In the genomic region with DNA sequence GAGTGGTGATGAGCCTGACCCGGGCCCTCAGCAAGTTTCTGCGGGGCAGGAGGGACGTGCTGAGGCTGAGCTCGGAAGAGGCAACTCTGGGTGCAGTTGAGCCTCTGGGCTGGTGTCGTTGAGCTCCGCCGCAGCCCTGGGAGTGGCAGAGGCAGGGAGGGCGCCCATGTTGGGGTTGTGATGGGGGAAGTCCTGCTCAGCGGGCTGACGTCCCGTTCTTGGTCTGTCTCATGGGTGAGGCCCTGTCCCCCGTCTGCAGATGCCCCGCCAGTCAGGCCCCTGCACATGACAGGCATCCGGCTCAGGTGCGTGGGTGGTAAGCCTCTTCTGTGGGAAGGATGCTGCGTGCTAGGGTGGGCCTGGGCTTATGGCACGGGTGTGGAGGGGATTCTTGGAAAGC, we compare ENCODE assay signal across 9 cellular contexts.
DNase-seq lines count a peak whose midpoint lies in the region; ATAC-seq, FAIRE-seq and TF ChIP-seq lines count a peak whose summit lies in the region.
"Had no signal": no experiment of that assay in that cellular context is flagged by ENCODE, and none has a peak within 500 bp of the region (broad histone marks: within the 10 kb centered on the region; RNA-seq: fewer than 3 reads in every experiment).

No MANE protein-coding gene starts in this region.

- DNase-seq in GM06990 (ENCODE audit: extremely low read depth, insufficient read length) (peak; percentile 84), HAP-1 (ENCODE audit: low spot score in 2 of 2) (no peak), left cardiac atrium (no peak), Karpas-422 (no peak), urothelium cell line (ENCODE audit: low spot score) (no peak)
- peak; percentile 55 to 60 for DNase-seq in activated CD4-positive, alpha-beta T cell treated with anti-CD3 and anti-CD28 coated beads, Interleukin-2, amount 50 U/mL, for 24 hours (ENCODE audit: low read depth in 1 of 2, low spot score in 1 of 2)
- DNase-seq in naive thymus-derived CD4-positive, alpha-beta T cell, result peak; percentile 39 to 76 (median 60)

- no peak overlapping the region for H2AFZ ChIP-seq in Karpas-422 (ENCODE audit: low read length)

- H3K4me2 ChIP-seq in Karpas-422 (ENCODE audit: low read depth, low read length, poor library complexity, severe bottlenecking), result no peak overlapping the region

- H3K36me3 ChIP-seq in GM06990 (ENCODE audit: control insufficient read depth, insufficient read depth, low read length), result no peaks in the 10 kb centered on the region; the same call in 1 of the 2 replicates
- no peaks in the 10 kb centered on the region for H3K36me3 ChIP-seq in naive thymus-derived CD4-positive, alpha-beta T cell (ENCODE audit: control insufficient read depth in 2 of 3, insufficient read depth in 3 of 3, low read length in 3 of 3)
- no peaks in the 10 kb centered on the region for H3K36me3 ChIP-seq in HAP-1 (replicated peaks)
- no peaks in the 10 kb centered on the region for H3K36me3 ChIP-seq in Karpas-422 (ENCODE audit: insufficient read depth, low read length)

- no peaks in the 10 kb centered on the region for H3K9me2 ChIP-seq in Karpas-422 (replicated peaks; ENCODE audit: insufficient read depth, low read length)

- peaks cover 0 to 5% (median 0%) of the 10 kb centered on the region in 5 donors for H3K36me3 Mint-ChIP-seq in naive thymus-derived CD4-positive, alpha-beta T cell

- TF ChIP-seq CTCF in GM06990 (IDR thresholded peaks at IDR 0.05; ENCODE audit: insufficient read depth, low read length, poor library complexity, severe bottlenecking), result no peak

- in situ Hi-C loops in HAP-1 (cut with MboI; ENCODE audit: low sequenced_read_pairs), result no loop called here

- POLR2A ChIA-PET in naive thymus-derived CD4-positive, alpha-beta T cell (lab: Charles Lee), result interaction anchor here (0.9 to 2.1 kb wide), 2 partner anchors 63 to 226 kb away, joined by 3 to 7 read pairs; a partner anchor contains a TSS

- H3K4me3 ChIP-seq in GM06990 (replicated peaks; ENCODE audit: low read depth, low read length) (peak overlapping the region; percentile 84; the same call in 1 of the 2 replicates), HAP-1 (no peak overlapping the region), Karpas-422 (ENCODE audit: low read length) (no peak overlapping the region)
- peak overlapping the region; percentile 40 for H3K4me3 ChIP-seq in naive thymus-derived CD4-positive, alpha-beta T cell (ENCODE audit: low read length)

- H3K27me3 Mint-ChIP-seq in naive thymus-derived CD4-positive, alpha-beta T cell, result peaks cover 0 to 9% (median 0%) of the 10 kb centered on the region in 5 donors

- CTCF ChIA-PET in naive thymus-derived CD4-positive, alpha-beta T cell (lab: Charles Lee), result interaction anchor here (0.6 to 1.5 kb wide), 4 partner anchors 26 to 66 kb away, joined by 3 to 8 read pairs (median 4); no protein-coding TSS in a partner anchor

- no peak for FAIRE-seq in urothelium cell line (lab: Jason Lieb, UNC)

- peaks cover 28 to 54% (median 38%) of the 10 kb centered on the region in 7 donors for H3K4me1 Mint-ChIP-seq in naive thymus-derived CD4-positive, alpha-beta T cell

- intact Hi-C loops in naive thymus-derived CD4-positive, alpha-beta T cell (cut with micrococcal nuclease), result loop anchor here (2.0 to 5.0 kb wide), 4 partner anchors 16 to 226 kb away; a partner anchor contains a TSS
- intact Hi-C loops in left cardiac atrium (cut with DNase I), result no loop called here

- peak overlapping the region; percentile 79 for H3K27ac ChIP-seq in naive thymus-derived CD4-positive, alpha-beta T cell (ENCODE audit: low read depth, low read length)
- H3K27ac ChIP-seq in Karpas-422 (ENCODE audit: low read length), result no peak overlapping the region

- H3K27ac Mint-ChIP-seq in naive thymus-derived CD4-positive, alpha-beta T cell, result peak overlapping the region; percentile 68 to 96 (median 92)
- H3K27ac Mint-ChIP-seq: nephron had no signal

- peaks cover 40 to 41% of the 10 kb centered on the region in 2 donors for H3K4me1 ChIP-seq in naive thymus-derived CD4-positive, alpha-beta T cell (ENCODE audit: control insufficient read depth in 2 of 2, insufficient read depth in 2 of 2, low read length in 2 of 2)
- H3K4me1 ChIP-seq in HAP-1 (no peaks in the 10 kb centered on the region), Karpas-422 (ENCODE audit: low read length) (no peaks in the 10 kb centered on the region)

- peak overlapping the region; percentile 16 to 80 (median 70) for H3K4me3 Mint-ChIP-seq in naive thymus-derived CD4-positive, alpha-beta T cell
- H3K4me3 Mint-ChIP-seq: nephron had no signal

- H3K9me3 Mint-ChIP-seq in naive thymus-derived CD4-positive, alpha-beta T cell, result peaks cover 0 to 8% (median 0%) of the 10 kb centered on the region in 11 donors
- H3K9me3 Mint-ChIP-seq: nephron had no signal

- H3K9me3 ChIP-seq in naive thymus-derived CD4-positive, alpha-beta T cell (ENCODE audit: control insufficient read depth in 2 of 3, low read length in 3 of 3), result no peaks in the 10 kb centered on the region
- H3K9me3 ChIP-seq in HAP-1 (no peaks in the 10 kb centered on the region), Karpas-422 (ENCODE audit: low read length) (no peaks in the 10 kb centered on the region)

- H3K79me2 ChIP-seq in Karpas-422 (ENCODE audit: low read length), result no peaks in the 10 kb centered on the region

- H3K27me3 ChIP-seq in GM06990 (replicated peaks; ENCODE audit: control insufficient read depth, insufficient read depth, low read length) (no peaks in the 10 kb centered on the region), HAP-1 (ENCODE audit: low read depth) (no peaks in the 10 kb centered on the region), Karpas-422 (ENCODE audit: low read length) (no peaks in the 10 kb centered on the region)
- H3K27me3 ChIP-seq in naive thymus-derived CD4-positive, alpha-beta T cell (ENCODE audit: control insufficient read depth in 2 of 2, insufficient read depth in 2 of 2, low read length in 2 of 2), result no peaks in the 10 kb centered on the region

- no peaks in the 10 kb centered on the region for H4K20me1 ChIP-seq in Karpas-422 (ENCODE audit: insufficient read depth, low read depth, low read length)

- no peak overlapping the region for H3K9ac ChIP-seq in Karpas-422 (ENCODE audit: low read length)

- ATAC-seq in HG02642 (IDR thresholded peaks at IDR 0.05; ENCODE audit: poor library complexity, unreplicated experiment) (peak; percentile 37), left cardiac atrium (no peak)
- peak; percentile 74 for ATAC-seq in naive thymus-derived CD4-positive, alpha-beta T cell

Comparison
In these comparisons a context has a peak if more than half of its experiments do, and no peak if none do; other contexts are left out.
1. DNase-seq: peak in GM06990 (single experiment), activated CD4-positive, alpha-beta T cell treated with anti-CD3 and anti-CD28 coated beads, Interleukin-2, amount 50 U/mL, for 24 hours (2 of 2) and naive thymus-derived CD4-positive, alpha-beta T cell (9 of 9); none in HAP-1 (0 of 2), left cardiac atrium (single experiment), Karpas-422 (single experiment) and urothelium cell line (single experiment).
2. H3K4me3 ChIP-seq: peak in GM06990 (single experiment) and naive thymus-derived CD4-positive, alpha-beta T cell (single experiment); none in HAP-1 (single experiment) and Karpas-422 (single experiment).
3. ATAC-seq: peak in HG02642 (single experiment) and naive thymus-derived CD4-positive, alpha-beta T cell (single experiment); none in left cardiac atrium (0 of 2).
4. intact Hi-C loops: an anchor here in naive thymus-derived CD4-positive, alpha-beta T cell (2.0 to 5.0 kb wide); none called in left cardiac atrium.